1 cellular context compared by ENCODE assay signal in genomic region chr17:37797206-37797605, GRCh38.
A peak's percentile ranks its signal among the peaks of the same experiment; 100 is the strongest.
TF ChIP-seq lines count a peak whose summit lies in the region.

No MANE protein-coding gene starts in this region.

TF ChIP-seq in IMR-90, 13 proteins besides CTCF, POLR2A, EP300 and RAD21:
- TF ChIP-seq NFE2L2 (IDR thresholded peaks at IDR 0.05; ENCODE audit: low read depth, low read length) (no peak), CEBPB (IDR thresholded peaks at IDR 0.05; ENCODE audit: low read depth, low read length) (peak; percentile 34; the same call in 1 of the 2 replicates), FOS (IDR thresholded peaks at IDR 0.05; ENCODE audit: low read depth, low read length) (no peak), RCOR1 (IDR thresholded peaks at IDR 0.05; ENCODE audit: insufficient replicate concordance, low read length) (no peak)
